8 cellular contexts compared by ENCODE assay signal in genomic region chr21:21232320-21232719, GRCh38.
A peak's percentile ranks its signal among the peaks of the same experiment; 100 is the strongest.
DNase-seq lines count a peak whose midpoint lies in the region; ATAC-seq and TF ChIP-seq lines count a peak whose summit lies in the region.

No MANE protein-coding gene starts in this region.

- no peak for TF ChIP-seq POLR2A in esophagus squamous epithelium (IDR thresholded peaks at IDR 0.05)

- H3K27ac ChIP-seq in VCaP (no peak overlapping the region; the same call in 1 of the 2 replicates), esophagus squamous epithelium (no peak overlapping the region), ascending aorta (no peak overlapping the region)

- ATAC-seq in HG03095 (IDR thresholded peaks at IDR 0.05; ENCODE audit: unreplicated experiment) = no peak

- H3K4me3 ChIP-seq in esophagus squamous epithelium = no peak overlapping the region
- no peak overlapping the region for H3K4me3 ChIP-seq in ascending aorta

- no peaks in the 10 kb centered on the region for H3K27me3 ChIP-seq in esophagus squamous epithelium
- no peaks in the 10 kb centered on the region for H3K27me3 ChIP-seq in ascending aorta

- intact Hi-C loops in esophagus squamous epithelium (cut with DNase I) (no loop called here), ascending aorta (cut with DNase I) (no loop called here)

- H3K4me1 ChIP-seq in esophagus squamous epithelium = no peaks in the 10 kb centered on the region
- H3K4me1 ChIP-seq in ascending aorta = no peaks in the 10 kb centered on the region

- H3K9me3 ChIP-seq in esophagus squamous epithelium (no peaks in the 10 kb centered on the region), ascending aorta (no peaks in the 10 kb centered on the region)

- TF ChIP-seq CTCF in VCaP (conservative IDR thresholded peaks at IDR 0.05) = peak; percentile 95
- no peak for TF ChIP-seq CTCF in esophagus squamous epithelium (IDR thresholded peaks at IDR 0.05)
- TF ChIP-seq CTCF in ascending aorta (IDR thresholded peaks at IDR 0.05) = no peak

- no peaks in the 10 kb centered on the region for H3K36me3 ChIP-seq in esophagus squamous epithelium
- H3K36me3 ChIP-seq in ascending aorta = no peaks in the 10 kb centered on the region

- WGBS in esophagus squamous epithelium, 2 donors = 9 to 18% methylated on average over 1 of the region's 1 CpG

- DNase-seq in COLO829 (ENCODE audit: low spot score) = peak; percentile 14
- DNase-seq in M059J (ENCODE audit: low read depth) = peak; percentile 32
- DNase-seq in kidney tubule cell (ENCODE audit: low spot score) = peak; percentile 1
- no peak for DNase-seq in effector CD8-positive, alpha-beta T cell (lab: John Stamatoyannopoulos, UW)
- no peak for DNase-seq in esophagus squamous epithelium (lab: John Stamatoyannopoulos, UW)
- DNase-seq in ascending aorta (ENCODE audit: low spot score in 2 of 2) = no peak

Comparison
In these comparisons a context has a peak if more than half of its experiments do, and no peak if none do; other contexts are left out.
1. DNase-seq: peak in COLO829 (single experiment), M059J (single experiment) and kidney tubule cell (single experiment); none in effector CD8-positive, alpha-beta T cell (single experiment), esophagus squamous epithelium (single experiment) and ascending aorta (0 of 2).